Comparison of ENCODE assay signal across 17 cellular contexts in the genomic region with DNA sequence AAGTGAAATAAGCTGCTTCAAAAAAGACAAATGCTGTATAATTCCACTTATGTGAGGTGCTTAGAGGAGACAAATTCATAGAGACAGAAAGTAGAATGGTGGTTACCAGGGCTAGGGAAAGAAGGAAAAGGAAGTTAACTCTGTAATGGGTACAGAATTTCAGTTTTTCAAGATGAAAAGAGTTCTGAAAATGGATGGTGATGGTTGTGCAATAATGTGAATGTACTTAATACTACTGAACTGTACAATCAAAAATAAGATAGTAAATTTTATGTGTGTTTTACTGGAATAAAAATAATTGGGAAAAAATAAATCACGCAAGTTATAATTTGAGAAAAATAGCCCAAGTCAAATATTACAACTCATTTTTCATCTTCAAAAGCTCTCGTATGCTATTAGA. TPM values are rescaled to one million over a fixed set of nuclear protein-coding genes. Genes with fewer than 3 reads are reported as not detected.
A peak's percentile ranks its signal among the peaks of the same experiment; 100 is the strongest.
DNase-seq lines count a peak whose midpoint lies in the region; ATAC-seq lines count a peak whose summit lies in the region.
"Had no signal": no experiment of that assay in that cellular context is flagged by ENCODE, and none has a peak within 500 bp of the region (broad histone marks: within the 10 kb centered on the region; RNA-seq: fewer than 3 reads in every experiment).

No MANE protein-coding gene starts in this region.

- 97% methylated on average over 2 of the region's 2 CpGs for WGBS in thymus

- no peaks in the 10 kb centered on the region for H3K36me3 ChIP-seq in thymus (ENCODE audit: control insufficient read depth, insufficient read depth)
- H3K36me3 ChIP-seq: esophagus squamous epithelium had no signal

- intact Hi-C loops in left ventricle myocardium superior (cut with micrococcal nuclease), result no loop called here

- H3K27me3 ChIP-seq in thymus (ENCODE audit: control insufficient read depth, insufficient read depth), result no peaks in the 10 kb centered on the region
- H3K27me3 ChIP-seq: esophagus squamous epithelium had no signal

- no peak for ATAC-seq in activated T-cell treated with anti-CD3 and anti-CD28 coated beads, Interleukin-2, amount 50 U/mL, for 4 hours
- ATAC-seq in effector memory CD8-positive, alpha-beta T cell (replicated peaks), result no peak
- ATAC-seq in left ventricle myocardium superior (no peak), GM19455 (IDR thresholded peaks at IDR 0.05; ENCODE audit: unreplicated experiment) (no peak)

- peaks cover 16% of the 10 kb centered on the region for H3K36me3 Mint-ChIP-seq in activated T-cell treated with anti-CD3 and anti-CD28 coated beads, Interleukin-2, amount 50 U/mL, for 4 hours (ENCODE audit: insufficient read depth)
- H3K36me3 Mint-ChIP-seq in effector memory CD8-positive, alpha-beta T cell (ENCODE audit: insufficient read depth), result peaks cover 22% of the 10 kb centered on the region

- H3K27ac ChIP-seq in thymus (ENCODE audit: low read depth), result peak overlapping the region; percentile 75
- H3K27ac ChIP-seq: parathyroid adenoma, RWPE1 had no signal

- no peaks in the 10 kb centered on the region for H3K27me3 Mint-ChIP-seq in activated T-cell treated with anti-CD3 and anti-CD28 coated beads, Interleukin-2, amount 50 U/mL, for 4 hours (ENCODE audit: low read depth)
- no peaks in the 10 kb centered on the region for H3K27me3 Mint-ChIP-seq in effector memory CD8-positive, alpha-beta T cell

- H3K9me3 Mint-ChIP-seq in activated T-cell treated with anti-CD3 and anti-CD28 coated beads, Interleukin-2, amount 50 U/mL, for 4 hours, result peaks cover under 1% of the 10 kb centered on the region
- no peaks in the 10 kb centered on the region for H3K9me3 Mint-ChIP-seq in effector memory CD8-positive, alpha-beta T cell

- peaks cover 91% of the 10 kb centered on the region for H3K4me1 Mint-ChIP-seq in activated T-cell treated with anti-CD3 and anti-CD28 coated beads, Interleukin-2, amount 50 U/mL, for 4 hours (ENCODE audit: low read depth)
- peaks cover 61 to 78% of the 10 kb centered on the region in 2 donors for H3K4me1 Mint-ChIP-seq in effector memory CD8-positive, alpha-beta T cell (ENCODE audit: low read depth in 2 of 2)

- peak overlapping the region; percentile 68 to 96 for H3K27ac Mint-ChIP-seq in effector memory CD8-positive, alpha-beta T cell

- H3K4me1 ChIP-seq in thymus (ENCODE audit: control insufficient read depth, insufficient read depth, low read length), result peaks cover 28% of the 10 kb centered on the region

- H3K9me3 ChIP-seq in thymus (ENCODE audit: control insufficient read depth), result no peaks in the 10 kb centered on the region
- H3K9me3 ChIP-seq: esophagus squamous epithelium had no signal

- no peak for DNase-seq in activated T-cell treated with anti-CD3 and anti-CD28 coated beads, Interleukin-2, amount 50 U/mL, for 4 hours
- no peak for DNase-seq in activated T-cell treated with anti-CD3 and anti-CD28 coated beads, Interleukin-2, amount 50 U/mL, for 48 hours
- DNase-seq in OCI-M1 (lab: John Stamatoyannopoulos, UW), result peak; percentile 3
- DNase-seq in effector memory CD8-positive, alpha-beta T cell, result no peak
- DNase-seq in effector CD8-positive, alpha-beta T cell (lab: John Stamatoyannopoulos, UW), result no peak
- DNase-seq in left ventricle myocardium superior, result no peak
- DNase-seq: activated effector memory CD4-positive, alpha-beta T cell treated with Interleukin-2 at 50 U/mL for 16 hours; cerebellar nuclear complex; DMS79; esophagus squamous epithelium; NCI-H510A; stimulated activated CD8-positive, alpha-beta memory T cell treated with anti-CD3 and anti-CD28 coated beads, Interleukin-4, amount 100 ng/mL, for 48 hours had no signal

- H3K4me3 ChIP-seq in thymus (ENCODE audit: low read length), result no peak overlapping the region
- H3K4me3 ChIP-seq: esophagus squamous epithelium, lung had no signal

- peak overlapping the region; percentile 66 for H3K4me3 Mint-ChIP-seq in activated T-cell treated with anti-CD3 and anti-CD28 coated beads, Interleukin-2, amount 50 U/mL, for 4 hours
- peak overlapping the region; percentile 63 to 97 for H3K4me3 Mint-ChIP-seq in effector memory CD8-positive, alpha-beta T cell

RNA-seq across cellular contexts. Expression of a gene that starts 27.5 kb away (rescaled TPM):
- total RNA-seq in activated T-cell treated with anti-CD3 and anti-CD28 coated beads, Interleukin-2, amount 50 U/mL, for 4 hours, result 10 to 100 TPM; 48.6 to 55.7 (median 52.1) TPM
- polyA plus RNA-seq in thymus, result 31.7 TPM
- 5.4 TPM for total RNA-seq in left ventricle myocardium superior
